ENCODE assay signal across 8 cellular contexts in the genomic region with DNA sequence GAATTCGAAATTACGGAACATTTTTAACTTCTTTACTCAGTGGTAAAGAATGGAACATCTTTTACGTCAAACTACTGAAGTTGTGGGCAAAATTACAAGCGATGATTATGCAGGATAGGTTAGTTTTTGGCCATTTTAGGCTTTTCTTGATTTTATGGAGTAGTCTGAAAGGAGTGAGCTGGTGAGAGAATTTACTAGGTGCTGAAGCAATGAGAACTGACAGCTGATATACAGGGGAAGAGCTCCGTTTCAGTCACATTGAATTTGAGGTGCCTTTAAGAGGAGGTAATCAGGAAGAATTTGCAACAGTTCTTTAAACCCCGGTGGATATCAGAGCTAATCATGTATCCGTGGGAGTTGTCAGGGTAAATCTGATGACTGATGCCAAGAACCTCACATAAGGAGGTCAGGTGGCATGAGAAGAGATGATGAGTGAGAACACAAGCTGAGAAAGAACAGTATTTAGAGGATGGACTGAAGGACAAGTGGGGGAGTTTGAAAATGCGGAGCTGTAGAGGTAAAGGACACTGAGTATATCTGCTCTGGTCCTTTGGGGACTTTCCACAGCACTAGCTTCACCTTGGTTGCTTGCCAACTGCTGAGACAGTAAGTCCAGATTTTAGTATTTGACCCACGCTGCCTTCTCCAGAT.
DNase-seq lines count a peak whose midpoint lies in the region; ATAC-seq and TF ChIP-seq lines count a peak whose summit lies in the region.

No MANE protein-coding gene starts in this region.

- H3K27ac Mint-ChIP-seq in activated T-helper 17 cell treated with anti-CD3 and anti-CD28 coated beads, Interleukin-2, amount 50 U/mL, for 72 hours, result peak overlapping the region; percentile 95

- peaks cover 20% of the 10 kb centered on the region for H3K4me1 Mint-ChIP-seq in activated T-helper 17 cell treated with anti-CD3 and anti-CD28 coated beads, Interleukin-2, amount 50 U/mL, for 72 hours

- peak overlapping the region; percentile 20; the same call in 1 of the 2 replicates for H3K4me3 ChIP-seq in GM12864 (ENCODE audit: low read depth, low read length)

- H3K36me3 Mint-ChIP-seq in activated T-helper 17 cell treated with anti-CD3 and anti-CD28 coated beads, Interleukin-2, amount 50 U/mL, for 72 hours (ENCODE audit: low read depth), result peaks cover 6% of the 10 kb centered on the region

- no peaks in the 10 kb centered on the region for H3K9me3 Mint-ChIP-seq in activated T-helper 17 cell treated with anti-CD3 and anti-CD28 coated beads, Interleukin-2, amount 50 U/mL, for 72 hours

- ATAC-seq in GM19395 (IDR thresholded peaks at IDR 0.05; ENCODE audit: unreplicated experiment) (peak; percentile 66), HG03103 (IDR thresholded peaks at IDR 0.05; ENCODE audit: low read depth, unreplicated experiment) (peak; percentile 69)
- ATAC-seq in activated T-helper 17 cell treated with anti-CD3 and anti-CD28 coated beads, Interleukin-2, amount 50 U/mL, for 72 hours (replicated peaks), result peak; percentile 79

- no peak for TF ChIP-seq CTCF in GM12864 (IDR thresholded peaks at IDR 0.05; ENCODE audit: low read depth, low read length, missing control alignments)

- peaks cover 3% of the 10 kb centered on the region for H3K27me3 Mint-ChIP-seq in activated T-helper 17 cell treated with anti-CD3 and anti-CD28 coated beads, Interleukin-2, amount 50 U/mL, for 72 hours

- DNase-seq in GM12864 (ENCODE audit: low read depth) (peak; percentile 69), GDM1 (lab: John Stamatoyannopoulos, UW) (no peak), SKM-1 (lab: John Stamatoyannopoulos, UW; ENCODE audit: unreplicated experiment) (no peak), cerebellum (ENCODE audit: low spot score) (no peak), NCI-H2107 treated with DMSO at 0.1 percent for 48 hours (lab: John Stamatoyannopoulos, UW; ENCODE audit: unreplicated experiment) (no peak)

- peak overlapping the region; percentile 70 for H3K4me3 Mint-ChIP-seq in activated T-helper 17 cell treated with anti-CD3 and anti-CD28 coated beads, Interleukin-2, amount 50 U/mL, for 72 hours
